8 cellular contexts compared by ENCODE assay signal in the genomic region with DNA sequence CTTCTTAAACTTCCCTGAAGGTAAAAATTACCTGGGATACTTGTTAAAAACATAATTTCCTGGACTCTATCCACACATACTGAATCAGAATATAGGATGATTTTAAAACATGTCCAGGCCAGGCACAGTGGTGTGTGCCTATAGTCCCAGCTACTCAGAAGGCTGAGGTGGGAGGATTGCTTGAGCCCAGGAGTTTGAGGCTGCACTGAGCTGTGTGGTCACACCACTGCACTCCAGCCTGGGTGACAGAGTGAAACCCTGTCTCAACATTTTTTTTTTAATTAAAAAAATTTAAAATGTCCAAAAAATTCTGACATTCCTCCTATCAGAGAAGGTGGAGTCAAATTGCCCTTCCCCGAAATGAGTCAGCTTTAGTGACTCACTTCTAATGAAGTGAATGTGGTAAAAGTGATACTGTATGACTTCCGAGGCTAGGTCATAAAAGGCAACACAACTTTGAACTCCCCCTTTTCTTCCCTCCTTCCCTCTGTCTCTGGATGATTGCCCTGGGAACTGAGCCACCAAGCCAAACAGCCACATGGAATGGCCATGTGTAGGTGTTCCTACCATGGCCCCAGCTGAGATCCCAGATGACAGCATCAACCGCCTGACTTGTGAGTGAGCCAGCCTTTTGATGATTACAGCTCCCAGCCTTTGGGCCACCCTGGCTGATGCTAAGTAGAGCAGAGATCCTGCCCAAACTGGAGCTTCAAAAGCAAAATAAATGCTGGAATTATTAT. TPM values are rescaled to one million over a fixed set of nuclear protein-coding genes. Genes with fewer than 3 reads are reported as not detected.
DNase-seq lines count a peak whose midpoint lies in the region; ATAC-seq and TF ChIP-seq lines count a peak whose summit lies in the region.

No MANE protein-coding gene starts in this region.

- H3K36me3 ChIP-seq in left ventricle myocardium inferior, result peaks cover 9% of the 10 kb centered on the region
- H3K36me3 ChIP-seq in CD8-positive, alpha-beta T cell (ENCODE audit: insufficient read depth, low read length), result no peaks in the 10 kb centered on the region

- no peaks in the 10 kb centered on the region for H3K27me3 ChIP-seq in left ventricle myocardium inferior (ENCODE audit: low read depth)
- H3K27me3 ChIP-seq in CD8-positive, alpha-beta T cell (ENCODE audit: insufficient read depth, low read length), result no peaks in the 10 kb centered on the region

- H3K4me3 Mint-ChIP-seq in activated T-cell treated with anti-CD3 and anti-CD28 coated beads, Interleukin-2, amount 50 U/mL, for 72 hours, result peak overlapping the region; percentile 84 to 87
- no peak overlapping the region for H3K4me3 Mint-ChIP-seq in CD8-positive, alpha-beta T cell

- peak; percentile 63 for ATAC-seq in GM18517 (IDR thresholded peaks at IDR 0.05; ENCODE audit: unreplicated experiment)
- peak; percentile 79 for ATAC-seq in activated T-cell treated with anti-CD3 and anti-CD28 coated beads, Interleukin-2, amount 50 U/mL, for 72 hours (replicated peaks in 1 of 2)
- ATAC-seq in CD8-positive, alpha-beta T cell, result no peak
- no peak for ATAC-seq in GM18909 (IDR thresholded peaks at IDR 0.05; ENCODE audit: poor library complexity, unreplicated experiment)
- no peak for ATAC-seq in HG02623 (IDR thresholded peaks at IDR 0.05; ENCODE audit: unreplicated experiment)

- no peak overlapping the region for H3K4me3 ChIP-seq in left ventricle myocardium inferior
- H3K4me3 ChIP-seq in CD8-positive, alpha-beta T cell (ENCODE audit: low read depth, low read length), result no peak overlapping the region

- H3K36me3 Mint-ChIP-seq in activated T-cell treated with anti-CD3 and anti-CD28 coated beads, Interleukin-2, amount 50 U/mL, for 72 hours (ENCODE audit: insufficient read depth in 2 of 2), result peaks cover 4 to 17% of the 10 kb centered on the region in 2 donors
- H3K36me3 Mint-ChIP-seq in CD8-positive, alpha-beta T cell, result peaks cover 27% of the 10 kb centered on the region

- DNase-seq in HT1080 (ENCODE audit: low read depth), result peak; percentile 100
- peak; percentile 66 for DNase-seq in activated T-cell treated with anti-CD3 and anti-CD28 coated beads, Interleukin-2, amount 50 U/mL, for 72 hours
- DNase-seq in left ventricle myocardium inferior, result peak; percentile 68
- peak; percentile 49 to 59 for DNase-seq in stimulated activated CD4-positive, alpha-beta T cell treated with anti-CD3 and anti-CD28 coated beads, Interleukin-2, amount 100 ng/mL, for 24 hours
- no peak for DNase-seq in CD8-positive, alpha-beta T cell

- POLR2A ChIA-PET in CD8-positive, alpha-beta T cell (lab: Charles Lee), result interaction anchor here (0.6 kb wide), 1 partner anchor 164 kb away, joined by 5 read pairs; no protein-coding TSS in a partner anchor

- TF ChIP-seq CTCF in left ventricle myocardium inferior (IDR thresholded peaks at IDR 0.05; ENCODE audit: borderline replicate concordance), result no peak
- no peak for TF ChIP-seq CTCF in CD8-positive, alpha-beta T cell (IDR thresholded peaks at IDR 0.05)

- H3K4me1 Mint-ChIP-seq in activated T-cell treated with anti-CD3 and anti-CD28 coated beads, Interleukin-2, amount 50 U/mL, for 72 hours (ENCODE audit: low read depth), result peaks cover 91% of the 10 kb centered on the region
- no peaks in the 10 kb centered on the region for H3K4me1 Mint-ChIP-seq in CD8-positive, alpha-beta T cell (ENCODE audit: low read depth)

- H3K9me3 Mint-ChIP-seq in activated T-cell treated with anti-CD3 and anti-CD28 coated beads, Interleukin-2, amount 50 U/mL, for 72 hours, result no peaks in the 10 kb centered on the region
- H3K9me3 Mint-ChIP-seq in CD8-positive, alpha-beta T cell, result no peaks in the 10 kb centered on the region

- peak overlapping the region; percentile 61 for H3K27ac ChIP-seq in left ventricle myocardium inferior (replicated peaks)
- H3K27ac ChIP-seq in CD8-positive, alpha-beta T cell (ENCODE audit: low read depth, low read length), result no peak overlapping the region

- no peaks in the 10 kb centered on the region for H3K27me3 Mint-ChIP-seq in activated T-cell treated with anti-CD3 and anti-CD28 coated beads, Interleukin-2, amount 50 U/mL, for 72 hours (ENCODE audit: low read depth)
- H3K27me3 Mint-ChIP-seq in CD8-positive, alpha-beta T cell (ENCODE audit: low read depth), result no peaks in the 10 kb centered on the region

- CTCF ChIA-PET in CD8-positive, alpha-beta T cell (lab: Charles Lee), result interaction anchor here (0.7 kb wide), 1 partner anchor 318 kb away, joined by 3 read pairs; no protein-coding TSS in a partner anchor

- no peaks in the 10 kb centered on the region for H3K9me3 ChIP-seq in left ventricle myocardium inferior (replicated peaks)
- H3K9me3 ChIP-seq in CD8-positive, alpha-beta T cell (ENCODE audit: low read length), result no peaks in the 10 kb centered on the region

- peak overlapping the region; percentile 69 for H3K27ac Mint-ChIP-seq in activated T-cell treated with anti-CD3 and anti-CD28 coated beads, Interleukin-2, amount 50 U/mL, for 72 hours
- no peak overlapping the region for H3K27ac Mint-ChIP-seq in CD8-positive, alpha-beta T cell

- H3K4me1 ChIP-seq in left ventricle myocardium inferior, result peaks cover 54% of the 10 kb centered on the region
- no peaks in the 10 kb centered on the region for H3K4me1 ChIP-seq in CD8-positive, alpha-beta T cell (ENCODE audit: insufficient read depth, low read length)

- intact Hi-C loops in left ventricle myocardium inferior (cut with micrococcal nuclease), result no loop called here
- intact Hi-C loops in CD8-positive, alpha-beta T cell (cut with DNase I, micrococcal nuclease), result no loop called here

RNA-seq across cellular contexts. Expression of a gene that starts 36.3 kb away (rescaled TPM):
- 53.2 and 54.5 TPM in 2 replicates for total RNA-seq in HT1080 (2014; rRNA removed; shearing (Covaris generic))
- 62.0 and 85.4 TPM in 2 replicates for polyA plus RNA-seq in HT1080 (2015; cell fraction: cytosol; rRNA removed)
- polyA plus RNA-seq in HT1080 (2015; cell fraction: nucleus; rRNA removed), result 230 and 260 TPM in 2 replicates
- 100 to 1,000 TPM; 117 to 124 TPM for total RNA-seq in activated T-cell treated with anti-CD3 and anti-CD28 coated beads, Interleukin-2, amount 50 U/mL, for 72 hours
- 17.1 TPM for total RNA-seq in left ventricle myocardium inferior
- total RNA-seq in CD8-positive, alpha-beta T cell, result 1 to 10 TPM; 4.2 TPM

Comparison
In these comparisons a context has a peak if more than half of its experiments do, and no peak if none do; other contexts are left out.
1. ATAC-seq: peak in GM18517 (single experiment) and activated T-cell treated with anti-CD3 and anti-CD28 coated beads, Interleukin-2, amount 50 U/mL, for 72 hours (2 of 2); none in CD8-positive, alpha-beta T cell (single experiment), GM18909 (single experiment) and HG02623 (single experiment).
2. DNase-seq: peak in HT1080 (single experiment), activated T-cell treated with anti-CD3 and anti-CD28 coated beads, Interleukin-2, amount 50 U/mL, for 72 hours (2 of 2), left ventricle myocardium inferior (single experiment) and stimulated activated CD4-positive, alpha-beta T cell treated with anti-CD3 and anti-CD28 coated beads, Interleukin-2, amount 100 ng/mL, for 24 hours (2 of 2); none in CD8-positive, alpha-beta T cell (0 of 7).